ENCODE assay signal across 8 cellular contexts in the genomic region with DNA sequence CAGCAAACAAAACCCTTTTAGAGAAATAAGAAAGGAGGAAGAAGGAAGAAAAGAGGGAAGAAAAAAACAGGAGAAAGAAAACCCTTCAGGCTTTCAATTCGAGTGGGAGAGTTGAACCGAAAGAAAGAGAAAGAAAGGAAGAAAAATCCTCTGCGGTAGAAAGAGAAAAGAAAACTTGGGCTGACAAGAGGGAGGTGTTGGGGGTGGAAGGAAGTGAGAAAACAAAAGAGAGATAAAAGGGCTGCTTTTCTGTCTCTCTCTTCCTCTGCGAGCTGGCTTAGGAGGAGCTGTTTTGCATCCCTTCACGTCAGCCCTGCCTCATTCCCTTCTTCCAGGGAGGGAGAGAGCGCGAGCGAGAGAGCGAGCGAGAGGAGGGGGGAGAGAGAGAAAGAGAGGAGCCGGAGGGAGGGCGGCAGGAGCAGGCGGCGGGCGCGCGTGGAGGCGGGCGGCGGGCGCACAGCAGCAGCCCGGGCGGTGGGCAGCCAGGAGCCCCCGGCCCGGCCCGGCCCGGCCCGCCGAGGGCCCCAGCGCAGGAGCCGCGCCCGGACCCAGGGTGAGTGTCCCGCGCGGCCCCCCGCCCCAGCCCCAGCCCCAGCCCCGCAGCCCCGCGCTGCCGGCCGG. TPM values are rescaled to one million over a fixed set of nuclear protein-coding genes. Genes with fewer than 3 reads are reported as not detected.
DNase-seq lines count a peak whose midpoint lies in the region; ATAC-seq lines count a peak whose summit lies in the region.

A gene with protein sequence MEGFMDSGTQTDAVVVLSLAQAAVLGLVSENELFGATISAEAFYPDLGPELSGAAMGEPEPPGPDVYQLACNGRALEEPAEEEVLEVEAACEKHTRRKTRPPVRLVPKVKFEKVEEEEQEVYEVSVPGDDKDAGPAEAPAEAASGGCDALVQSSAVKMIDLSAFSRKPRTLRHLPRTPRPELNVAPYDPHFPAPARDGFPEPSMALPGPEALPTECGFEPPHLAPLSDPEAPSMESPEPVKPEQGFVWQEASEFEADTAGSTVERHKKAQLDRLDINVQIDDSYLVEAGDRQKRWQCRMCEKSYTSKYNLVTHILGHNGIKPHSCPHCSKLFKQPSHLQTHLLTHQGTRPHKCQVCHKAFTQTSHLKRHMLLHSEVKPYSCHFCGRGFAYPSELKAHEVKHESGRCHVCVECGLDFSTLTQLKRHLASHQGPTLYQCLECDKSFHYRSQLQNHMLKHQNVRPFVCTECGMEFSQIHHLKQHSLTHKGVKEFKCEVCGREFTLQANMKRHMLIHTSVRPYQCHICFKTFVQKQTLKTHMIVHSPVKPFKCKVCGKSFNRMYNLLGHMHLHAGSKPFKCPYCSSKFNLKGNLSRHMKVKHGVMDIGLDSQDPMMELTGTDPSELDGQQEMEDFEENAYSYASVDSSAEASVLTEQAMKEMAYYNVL (plus strand): TSS at position 263 of the 621 bp plus-strand sequence. CDS start 65,814 bp downstream, outside the sequence.

- peak; percentile 21 for ATAC-seq in GM19328 (IDR thresholded peaks at IDR 0.05; ENCODE audit: unreplicated experiment)
- no peak for ATAC-seq in GM18498 (IDR thresholded peaks at IDR 0.05; ENCODE audit: unreplicated experiment)

- H3K4me1 ChIP-seq in mesenchymal stem cell (ENCODE audit: control insufficient read depth, insufficient read depth, low read depth, low read length) = peaks cover 30% of the 10 kb centered on the region

- H3K36me3 ChIP-seq in mesenchymal stem cell (ENCODE audit: control insufficient read depth in 1 of 2, insufficient read depth in 2 of 2, low read depth in 1 of 2, low read length in 2 of 2) = peaks cover 0 to 2% of the 10 kb centered on the region in 2 experiments

- H3K27me3 Mint-ChIP-seq in stimulated activated naive CD8-positive, alpha-beta T cell treated with anti-CD3 and anti-CD28 coated beads, Interleukin-15, Interleukin-2, amounts not matched to agents 100 ng/mL and 50 ng/mL, for 24 hours = no peaks in the 10 kb centered on the region

- 0% methylated on average over 3 of the region's 42 CpGs for WGBS in mesenchymal stem cell

- peaks cover 14% of the 10 kb centered on the region for H3K79me1 ChIP-seq in mesenchymal stem cell (replicated peaks; ENCODE audit: low read length, poor library complexity, severe bottlenecking)

- H3K4me2 ChIP-seq in mesenchymal stem cell (ENCODE audit: low read length, poor library complexity, severe bottlenecking) = peak within 1 kb of the TSS; percentile 91

- peak within 1 kb of the TSS; percentile 91 for H3K4me3 Mint-ChIP-seq in stimulated activated naive CD8-positive, alpha-beta T cell treated with anti-CD3 and anti-CD28 coated beads, Interleukin-15, Interleukin-2, amounts not matched to agents 100 ng/mL and 50 ng/mL, for 24 hours

- peak within 1 kb of the TSS; percentile 33 for H2AK5ac ChIP-seq in mesenchymal stem cell (ENCODE audit: low read length, severe bottlenecking)

- DNase-seq in COLO668 (lab: John Stamatoyannopoulos, UW; ENCODE audit: unreplicated experiment) = peak; percentile 62
- peak; percentile 65 for DNase-seq in NAMALWA (ENCODE audit: low spot score)
- peak; percentile 31 to 47 for DNase-seq in activated CD4-positive, alpha-beta T cell treated with anti-CD3 and anti-CD28 coated beads, Interleukin-2, amount 50 U/mL, for 48 hours
- DNase-seq in epidermal melanocyte (ENCODE audit: insufficient read length, low spot score) = peak; percentile 65
- DNase-seq in mesenchymal stem cell = peak; percentile 79

- H3K18ac ChIP-seq in mesenchymal stem cell (ENCODE audit: low read depth in 1 of 2, low read length in 2 of 2) = peak within 1 kb of the TSS; percentile 88 to 97

- peak within 1 kb of the TSS; percentile 46 for H2AFZ ChIP-seq in mesenchymal stem cell (ENCODE audit: low read depth, low read length)

- H2BK5ac ChIP-seq in mesenchymal stem cell (ENCODE audit: low read depth, low read length, poor library complexity, severe bottlenecking) = peak within 1 kb of the TSS; percentile 74

- peak within 1 kb of the TSS; percentile 91 for H3K4ac ChIP-seq in mesenchymal stem cell (ENCODE audit: low read depth in 1 of 2, low read length in 2 of 2)

- peak within 1 kb of the TSS; percentile 74 for H2BK15ac ChIP-seq in mesenchymal stem cell (ENCODE audit: low read depth, poor library complexity, severe bottlenecking)

- peak within 1 kb of the TSS; percentile 91 for H4K8ac ChIP-seq in mesenchymal stem cell (ENCODE audit: low read length)

- peak within 1 kb of the TSS in 1 of 2 experiments; percentile 73 for H2BK12ac ChIP-seq in mesenchymal stem cell (ENCODE audit: low read length in 2 of 2)

- no peaks in the 10 kb centered on the region for H3K9me3 Mint-ChIP-seq in stimulated activated naive CD8-positive, alpha-beta T cell treated with anti-CD3 and anti-CD28 coated beads, Interleukin-15, Interleukin-2, amounts not matched to agents 100 ng/mL and 50 ng/mL, for 24 hours

- H3K27ac Mint-ChIP-seq in stimulated activated naive CD8-positive, alpha-beta T cell treated with anti-CD3 and anti-CD28 coated beads, Interleukin-15, Interleukin-2, amounts not matched to agents 100 ng/mL and 50 ng/mL, for 24 hours = peak within 1 kb of the TSS; percentile 96

- H3K14ac ChIP-seq in mesenchymal stem cell (ENCODE audit: low read length in 2 of 2) = peak within 1 kb of the TSS in 1 of 2 experiments; percentile 45

- H3K36me3 Mint-ChIP-seq in stimulated activated naive CD8-positive, alpha-beta T cell treated with anti-CD3 and anti-CD28 coated beads, Interleukin-15, Interleukin-2, amounts not matched to agents 100 ng/mL and 50 ng/mL, for 24 hours (ENCODE audit: low read depth) = peaks cover 16% of the 10 kb centered on the region

- H2BK120ac ChIP-seq in mesenchymal stem cell (ENCODE audit: low read depth, low read length) = peak within 1 kb of the TSS; percentile 93

- H3K23ac ChIP-seq in mesenchymal stem cell (ENCODE audit: low read length in 2 of 2) = peak within 1 kb of the TSS in 1 of 2 experiments; percentile 61

- H3K9ac ChIP-seq in mesenchymal stem cell (ENCODE audit: low read length) = peak within 1 kb of the TSS; percentile 95

- H3K27me3 ChIP-seq in mesenchymal stem cell (ENCODE audit: control insufficient read depth in 1 of 2, insufficient read depth in 1 of 2, low read length in 2 of 2) = no peaks in the 10 kb centered on the region

- H3K9me3 ChIP-seq in mesenchymal stem cell (ENCODE audit: control insufficient read depth, low read length) = no peaks in the 10 kb centered on the region

- peak within 1 kb of the TSS; percentile 80 to 87 for H3K4me3 ChIP-seq in mesenchymal stem cell (ENCODE audit: insufficient read depth in 1 of 2, low read depth in 1 of 2, low read length in 2 of 2)

- peak within 1 kb of the TSS; percentile 81 for H4K91ac ChIP-seq in mesenchymal stem cell (ENCODE audit: low read length)

- peaks cover 58% of the 10 kb centered on the region for H3K4me1 Mint-ChIP-seq in stimulated activated naive CD8-positive, alpha-beta T cell treated with anti-CD3 and anti-CD28 coated beads, Interleukin-15, Interleukin-2, amounts not matched to agents 100 ng/mL and 50 ng/mL, for 24 hours (ENCODE audit: low read depth)

- peak within 1 kb of the TSS; percentile 71 for H3K27ac ChIP-seq in mesenchymal stem cell (ENCODE audit: low read length, poor library complexity, severe bottlenecking)

RNA-seq across cellular contexts. Expression of the gene that starts here (rescaled TPM):
- 23.3 TPM for polyA plus RNA-seq in mesenchymal stem cell (2013, experiment 1 of 2)
- polyA plus RNA-seq in mesenchymal stem cell (2013, experiment 2 of 2) = 23.3 TPM
